In genomic region chr14:30034049-30034635, GRCh38 we compare ENCODE assay signal across 13 cellular contexts.
DNase-seq lines count a peak whose midpoint lies in the region; TF ChIP-seq lines count a peak whose summit lies in the region.
"Had no signal": no experiment of that assay in that cellular context is flagged by ENCODE, and none has a peak within 500 bp of the region (broad histone marks: within the 10 kb centered on the region; RNA-seq: fewer than 3 reads in every experiment).

No MANE protein-coding gene starts in this region.

- H3K9me3 Mint-ChIP-seq in endodermal cell: peaks cover 3% of the 10 kb centered on the region
- peaks cover 6% of the 10 kb centered on the region for H3K9me3 Mint-ChIP-seq in activated naive CD4-positive, alpha-beta T cell treated with anti-CD3 and anti-CD28 coated beads for 36 hours

- no peaks in the 10 kb centered on the region for H3K27me3 Mint-ChIP-seq in endodermal cell (ENCODE audit: insufficient read depth)
- no peaks in the 10 kb centered on the region for H3K27me3 Mint-ChIP-seq in activated naive CD4-positive, alpha-beta T cell treated with anti-CD3 and anti-CD28 coated beads for 36 hours (ENCODE audit: low read depth)

- DNase-seq in COR-L47 (lab: John Stamatoyannopoulos, UW): peak; percentile 86
- peak; percentile 50 for DNase-seq in NCI-H1092 (lab: John Stamatoyannopoulos, UW)
- peak; percentile 80 for DNase-seq in NCI-H2227 treated with DMSO at 0.1 percent for 48 hours (lab: John Stamatoyannopoulos, UW)
- DNase-seq in endodermal cell: peak; percentile 53
- DNase-seq in GM20000 (ENCODE audit: low spot score): no peak
- DNase-seq in activated CD8-positive, alpha-beta memory T cell treated with anti-CD3 and anti-CD28 coated beads for 24 hours: no peak
- no peak for DNase-seq in T-helper 1 cell
- DNase-seq in activated naive CD4-positive, alpha-beta T cell treated with anti-CD3 and anti-CD28 coated beads for 36 hours: no peak
- DNase-seq: aorta; effector memory CD4-positive, alpha-beta T cell; heart left ventricle; occipital lobe had no signal

- CTCF ChIA-PET in activated naive CD4-positive, alpha-beta T cell treated with anti-CD3 and anti-CD28 coated beads for 36 hours (lab: Charles Lee): no interaction called here

- no peaks in the 10 kb centered on the region for H3K27me3 ChIP-seq in endodermal cell (ENCODE audit: control insufficient read depth, insufficient read depth, low read length, poor library complexity, severe bottlenecking)
- H3K27me3 ChIP-seq: heart left ventricle had no signal

- H3K36me3 ChIP-seq in endodermal cell (ENCODE audit: control insufficient read depth, insufficient read depth, low read length): no peaks in the 10 kb centered on the region
- H3K36me3 ChIP-seq: heart left ventricle had no signal

- TF ChIP-seq CTCF in endodermal cell (conservative IDR thresholded peaks at IDR 0.05) (peak; percentile 12), GM20000 (IDR thresholded peaks at IDR 0.05; ENCODE audit: extremely low read depth, missing control alignments) (no peak)

- intact Hi-C loops in activated naive CD4-positive, alpha-beta T cell treated with anti-CD3 and anti-CD28 coated beads for 36 hours (cut with micrococcal nuclease): no loop called here

- H3K4me3 Mint-ChIP-seq in endodermal cell: no peak overlapping the region
- H3K4me3 Mint-ChIP-seq in activated naive CD4-positive, alpha-beta T cell treated with anti-CD3 and anti-CD28 coated beads for 36 hours: no peak overlapping the region

- no peak overlapping the region for H3K27ac Mint-ChIP-seq in endodermal cell
- H3K27ac Mint-ChIP-seq in activated naive CD4-positive, alpha-beta T cell treated with anti-CD3 and anti-CD28 coated beads for 36 hours: no peak overlapping the region

- H3K36me3 Mint-ChIP-seq in endodermal cell (ENCODE audit: low read depth): no peaks in the 10 kb centered on the region
- no peaks in the 10 kb centered on the region for H3K36me3 Mint-ChIP-seq in activated naive CD4-positive, alpha-beta T cell treated with anti-CD3 and anti-CD28 coated beads for 36 hours (ENCODE audit: low read depth)

- H3K9me3 ChIP-seq in endodermal cell (ENCODE audit: control insufficient read depth, low read length): no peaks in the 10 kb centered on the region

- H3K4me3 ChIP-seq in endodermal cell (ENCODE audit: low read length): no peak overlapping the region
- H3K4me3 ChIP-seq: heart left ventricle, lung had no signal

- peaks cover 5% of the 10 kb centered on the region for H3K4me1 Mint-ChIP-seq in endodermal cell
- H3K4me1 Mint-ChIP-seq in activated naive CD4-positive, alpha-beta T cell treated with anti-CD3 and anti-CD28 coated beads for 36 hours (ENCODE audit: low read depth): no peaks in the 10 kb centered on the region

- no peak overlapping the region for H3K9ac ChIP-seq in endodermal cell (ENCODE audit: extremely low read depth, low read length, poor library complexity, severe bottlenecking)

- 78 to 85% methylated on average over 1 of the region's 2 CpGs for WGBS in endodermal cell (ENCODE audit: insufficient coverage in 1 of 2, insufficient read length in 1 of 2), 2 experiments

- peaks cover 3% of the 10 kb centered on the region for H3K4me1 ChIP-seq in endodermal cell (ENCODE audit: control insufficient read depth, insufficient read depth, low read length)
- H3K4me1 ChIP-seq: heart left ventricle had no signal

- no peak overlapping the region for H3K27ac ChIP-seq in endodermal cell (ENCODE audit: low read depth, low read length)
- H3K27ac ChIP-seq: heart left ventricle had no signal

Comparison
In these comparisons a context has a peak if more than half of its experiments do, and no peak if none do; other contexts are left out.
1. DNase-seq: peak in COR-L47 (single experiment), NCI-H1092 (single experiment), NCI-H2227 treated with DMSO at 0.1 percent for 48 hours (single experiment) and endodermal cell (single experiment); none in GM20000 (single experiment), activated CD8-positive, alpha-beta memory T cell treated with anti-CD3 and anti-CD28 coated beads for 24 hours (single experiment), T-helper 1 cell (0 of 5) and activated naive CD4-positive, alpha-beta T cell treated with anti-CD3 and anti-CD28 coated beads for 36 hours (single experiment).